In the genomic region with DNA sequence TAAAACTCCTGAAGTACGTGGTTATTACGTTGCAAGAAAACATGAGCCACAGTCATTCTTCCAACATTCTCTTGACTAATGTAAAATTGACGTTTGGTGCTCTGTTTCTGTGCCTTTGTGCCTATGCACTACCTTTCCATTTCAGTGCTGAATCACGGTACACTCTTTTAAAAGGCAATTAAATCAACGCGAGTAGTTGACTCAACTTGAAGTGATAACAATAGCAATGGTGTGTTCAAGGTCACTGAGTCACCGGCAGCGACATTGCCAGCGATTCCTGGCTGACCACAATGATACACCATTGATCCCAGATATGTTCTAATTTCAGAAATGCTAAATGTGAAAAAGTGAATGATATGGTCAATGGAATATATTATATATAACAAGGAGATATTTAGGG, we compare ENCODE assay signal across 1 cellular context.
TF ChIP-seq lines count a peak whose summit lies in the region.

No MANE protein-coding gene starts in this region.

TF ChIP-seq in K562, 482 proteins besides CTCF, POLR2A, EP300 and RAD21 (continues in another document):
- TF ChIP-seq ATF3 (IDR thresholded peaks at IDR 0.05) (peak; percentile 23; the same call in 1 of the 2 replicates), ATF3 (CRISPR knock-in tag; conservative IDR thresholded peaks at IDR 0.05) (no peak), ZNF584 (CRISPR knock-in tag; IDR thresholded peaks at IDR 0.05; ENCODE audit: low read depth) (no peak), JUN (IDR thresholded peaks at IDR 0.05; ENCODE audit: borderline replicate concordance, low read depth, low read length) (0 out of 2 replicates have a peak, but pooled peaks have one; percentile 19), JUN (CRISPR knock-in tag; IDR thresholded peaks at IDR 0.05; ENCODE audit: borderline replicate concordance) (no peak), C11orf30 (IDR thresholded peaks at IDR 0.05; ENCODE audit: low read depth) (peak; percentile 20; the same call in 1 of the 2 replicates), ZBTB17 (CRISPR knock-in tag; IDR thresholded peaks at IDR 0.05) (no peak), MEF2D (tag; conservative IDR thresholded peaks at IDR 0.05; ENCODE audit: low read depth) (no peak), ZNF232 (CRISPR knock-in tag; IDR thresholded peaks at IDR 0.05) (no peak), ZSCAN32 (CRISPR knock-in tag; IDR thresholded peaks at IDR 0.05) (no peak), YY1 (IDR thresholded peaks at IDR 0.05; ENCODE audit: borderline replicate concordance in 1 of 3, control insufficient read depth in 1 of 3, extremely low read depth in 1 of 3, insufficient read depth in 3 of 3, insufficient read length in 1 of 3, insufficient replicate concordance in 2 of 3, low read depth in 1 of 3, low read length in 2 of 3) (no peak), MLLT1 (IDR thresholded peaks at IDR 0.05) (no peak), KDM2B (CRISPR knock-in tag; IDR thresholded peaks at IDR 0.05) (no peak), MIER1 (IDR thresholded peaks at IDR 0.05; ENCODE audit: low read depth) (no peak), NFRKB (IDR thresholded peaks at IDR 0.05; ENCODE audit: low read depth) (no peak), RFX7 (CRISPR knock-in tag; IDR thresholded peaks at IDR 0.05) (no peak), KDM1A (IDR thresholded peaks at IDR 0.05) (peak; percentile 93 to 95), GABPB1 (CRISPR knock-in tag; IDR thresholded peaks at IDR 0.05) (no peak), SP1 (CRISPR knock-in tag; IDR thresholded peaks at IDR 0.05) (no peak), IRF9 (tag; IDR thresholded peaks at IDR 0.05) (no peak), ESRRA (IDR thresholded peaks at IDR 0.05; ENCODE audit: borderline replicate concordance, low read depth) (peak; percentile 50), MBD2 (IDR thresholded peaks at IDR 0.05; ENCODE audit: borderline replicate concordance, low read depth) (no peak), BRF2 (IDR thresholded peaks at IDR 0.05; ENCODE audit: borderline replicate concordance, insufficient read depth, insufficient read length) (no peak), RBM17 (IDR thresholded peaks at IDR 0.05; ENCODE audit: borderline replicate concordance, low read depth, low read length) (no peak), DPF2 (IDR thresholded peaks at IDR 0.05) (peak; percentile 19; the same call in 1 of the 2 replicates), BRF1 (IDR thresholded peaks at IDR 0.05; ENCODE audit: borderline replicate concordance, extremely low read depth, insufficient read length) (no peak), JUND (IDR thresholded peaks at IDR 0.05; ENCODE audit: borderline replicate concordance, low read depth, low read length) (peak; percentile 62), JUND (tag; IDR thresholded peaks at IDR 0.05; ENCODE audit: borderline replicate concordance, low read depth, low read length) (no peak), RCOR1 (IDR thresholded peaks at IDR 0.05; ENCODE audit: borderline replicate concordance in 1 of 2, low read depth in 2 of 2, low read length in 2 of 2) (peak in 1 of 2 experiments; percentile 90; a peak in 2 of 4 replicates), MNT (conservative IDR thresholded peaks at IDR 0.05) (no peak), FOSL1 (tag; conservative IDR thresholded peaks at IDR 0.05) (peak; percentile 81), SREBF2 (CRISPR knock-in tag; IDR thresholded peaks at IDR 0.05) (no peak), NFE2 (IDR thresholded peaks at IDR 0.05; ENCODE audit: low read depth) (peak; percentile 53; the same call in 1 of the 2 replicates)
- TF ChIP-seq, protein P1, sequence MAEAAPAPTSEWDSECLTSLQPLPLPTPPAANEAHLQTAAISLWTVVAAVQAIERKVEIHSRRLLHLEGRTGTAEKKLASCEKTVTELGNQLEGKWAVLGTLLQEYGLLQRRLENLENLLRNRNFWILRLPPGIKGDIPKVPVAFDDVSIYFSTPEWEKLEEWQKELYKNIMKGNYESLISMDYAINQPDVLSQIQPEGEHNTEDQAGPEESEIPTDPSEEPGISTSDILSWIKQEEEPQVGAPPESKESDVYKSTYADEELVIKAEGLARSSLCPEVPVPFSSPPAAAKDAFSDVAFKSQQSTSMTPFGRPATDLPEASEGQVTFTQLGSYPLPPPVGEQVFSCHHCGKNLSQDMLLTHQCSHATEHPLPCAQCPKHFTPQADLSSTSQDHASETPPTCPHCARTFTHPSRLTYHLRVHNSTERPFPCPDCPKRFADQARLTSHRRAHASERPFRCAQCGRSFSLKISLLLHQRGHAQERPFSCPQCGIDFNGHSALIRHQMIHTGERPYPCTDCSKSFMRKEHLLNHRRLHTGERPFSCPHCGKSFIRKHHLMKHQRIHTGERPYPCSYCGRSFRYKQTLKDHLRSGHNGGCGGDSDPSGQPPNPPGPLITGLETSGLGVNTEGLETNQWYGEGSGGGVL (CRISPR knock-in tag; IDR thresholded peaks at IDR 0.05) = no peak
- TF ChIP-seq, protein P2, sequence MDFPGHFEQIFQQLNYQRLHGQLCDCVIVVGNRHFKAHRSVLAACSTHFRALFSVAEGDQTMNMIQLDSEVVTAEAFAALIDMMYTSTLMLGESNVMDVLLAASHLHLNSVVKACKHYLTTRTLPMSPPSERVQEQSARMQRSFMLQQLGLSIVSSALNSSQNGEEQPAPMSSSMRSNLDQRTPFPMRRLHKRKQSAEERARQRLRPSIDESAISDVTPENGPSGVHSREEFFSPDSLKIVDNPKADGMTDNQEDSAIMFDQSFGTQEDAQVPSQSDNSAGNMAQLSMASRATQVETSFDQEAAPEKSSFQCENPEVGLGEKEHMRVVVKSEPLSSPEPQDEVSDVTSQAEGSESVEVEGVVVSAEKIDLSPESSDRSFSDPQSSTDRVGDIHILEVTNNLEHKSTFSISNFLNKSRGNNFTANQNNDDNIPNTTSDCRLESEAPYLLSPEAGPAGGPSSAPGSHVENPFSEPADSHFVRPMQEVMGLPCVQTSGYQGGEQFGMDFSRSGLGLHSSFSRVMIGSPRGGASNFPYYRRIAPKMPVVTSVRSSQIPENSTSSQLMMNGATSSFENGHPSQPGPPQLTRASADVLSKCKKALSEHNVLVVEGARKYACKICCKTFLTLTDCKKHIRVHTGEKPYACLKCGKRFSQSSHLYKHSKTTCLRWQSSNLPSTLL (IDR thresholded peaks at IDR 0.05) = no peak
- TF ChIP-seq, protein P3, sequence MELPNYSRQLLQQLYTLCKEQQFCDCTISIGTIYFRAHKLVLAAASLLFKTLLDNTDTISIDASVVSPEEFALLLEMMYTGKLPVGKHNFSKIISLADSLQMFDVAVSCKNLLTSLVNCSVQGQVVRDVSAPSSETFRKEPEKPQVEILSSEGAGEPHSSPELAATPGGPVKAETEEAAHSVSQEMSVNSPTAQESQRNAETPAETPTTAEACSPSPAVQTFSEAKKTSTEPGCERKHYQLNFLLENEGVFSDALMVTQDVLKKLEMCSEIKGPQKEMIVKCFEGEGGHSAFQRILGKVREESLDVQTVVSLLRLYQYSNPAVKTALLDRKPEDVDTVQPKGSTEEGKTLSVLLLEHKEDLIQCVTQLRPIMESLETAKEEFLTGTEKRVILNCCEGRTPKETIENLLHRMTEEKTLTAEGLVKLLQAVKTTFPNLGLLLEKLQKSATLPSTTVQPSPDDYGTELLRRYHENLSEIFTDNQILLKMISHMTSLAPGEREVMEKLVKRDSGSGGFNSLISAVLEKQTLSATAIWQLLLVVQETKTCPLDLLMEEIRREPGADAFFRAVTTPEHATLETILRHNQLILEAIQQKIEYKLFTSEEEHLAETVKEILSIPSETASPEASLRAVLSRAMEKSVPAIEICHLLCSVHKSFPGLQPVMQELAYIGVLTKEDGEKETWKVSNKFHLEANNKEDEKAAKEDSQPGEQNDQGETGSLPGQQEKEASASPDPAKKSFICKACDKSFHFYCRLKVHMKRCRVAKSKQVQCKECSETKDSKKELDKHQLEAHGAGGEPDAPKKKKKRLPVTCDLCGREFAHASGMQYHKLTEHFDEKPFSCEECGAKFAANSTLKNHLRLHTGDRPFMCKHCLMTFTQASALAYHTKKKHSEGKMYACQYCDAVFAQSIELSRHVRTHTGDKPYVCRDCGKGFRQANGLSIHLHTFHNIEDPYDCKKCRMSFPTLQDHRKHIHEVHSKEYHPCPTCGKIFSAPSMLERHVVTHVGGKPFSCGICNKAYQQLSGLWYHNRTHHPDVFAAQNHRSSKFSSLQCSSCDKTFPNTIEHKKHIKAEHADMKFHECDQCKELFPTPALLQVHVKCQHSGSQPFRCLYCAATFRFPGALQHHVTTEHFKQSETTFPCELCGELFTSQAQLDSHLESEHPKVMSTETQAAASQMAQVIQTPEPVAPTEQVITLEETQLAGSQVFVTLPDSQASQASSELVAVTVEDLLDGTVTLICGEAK (IDR thresholded peaks at IDR 0.05) = no peak
- TF ChIP-seq, protein P3 (CRISPR knock-in tag; IDR thresholded peaks at IDR 0.05) = no peak
- TF ChIP-seq, protein P4, sequence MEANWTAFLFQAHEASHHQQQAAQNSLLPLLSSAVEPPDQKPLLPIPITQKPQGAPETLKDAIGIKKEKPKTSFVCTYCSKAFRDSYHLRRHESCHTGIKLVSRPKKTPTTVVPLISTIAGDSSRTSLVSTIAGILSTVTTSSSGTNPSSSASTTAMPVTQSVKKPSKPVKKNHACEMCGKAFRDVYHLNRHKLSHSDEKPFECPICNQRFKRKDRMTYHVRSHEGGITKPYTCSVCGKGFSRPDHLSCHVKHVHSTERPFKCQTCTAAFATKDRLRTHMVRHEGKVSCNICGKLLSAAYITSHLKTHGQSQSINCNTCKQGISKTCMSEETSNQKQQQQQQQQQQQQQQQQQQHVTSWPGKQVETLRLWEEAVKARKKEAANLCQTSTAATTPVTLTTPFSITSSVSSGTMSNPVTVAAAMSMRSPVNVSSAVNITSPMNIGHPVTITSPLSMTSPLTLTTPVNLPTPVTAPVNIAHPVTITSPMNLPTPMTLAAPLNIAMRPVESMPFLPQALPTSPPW (CRISPR knock-in tag; IDR thresholded peaks at IDR 0.05) = no peak
